ENCODE assay signal across 13 cellular contexts in the genomic region with DNA sequence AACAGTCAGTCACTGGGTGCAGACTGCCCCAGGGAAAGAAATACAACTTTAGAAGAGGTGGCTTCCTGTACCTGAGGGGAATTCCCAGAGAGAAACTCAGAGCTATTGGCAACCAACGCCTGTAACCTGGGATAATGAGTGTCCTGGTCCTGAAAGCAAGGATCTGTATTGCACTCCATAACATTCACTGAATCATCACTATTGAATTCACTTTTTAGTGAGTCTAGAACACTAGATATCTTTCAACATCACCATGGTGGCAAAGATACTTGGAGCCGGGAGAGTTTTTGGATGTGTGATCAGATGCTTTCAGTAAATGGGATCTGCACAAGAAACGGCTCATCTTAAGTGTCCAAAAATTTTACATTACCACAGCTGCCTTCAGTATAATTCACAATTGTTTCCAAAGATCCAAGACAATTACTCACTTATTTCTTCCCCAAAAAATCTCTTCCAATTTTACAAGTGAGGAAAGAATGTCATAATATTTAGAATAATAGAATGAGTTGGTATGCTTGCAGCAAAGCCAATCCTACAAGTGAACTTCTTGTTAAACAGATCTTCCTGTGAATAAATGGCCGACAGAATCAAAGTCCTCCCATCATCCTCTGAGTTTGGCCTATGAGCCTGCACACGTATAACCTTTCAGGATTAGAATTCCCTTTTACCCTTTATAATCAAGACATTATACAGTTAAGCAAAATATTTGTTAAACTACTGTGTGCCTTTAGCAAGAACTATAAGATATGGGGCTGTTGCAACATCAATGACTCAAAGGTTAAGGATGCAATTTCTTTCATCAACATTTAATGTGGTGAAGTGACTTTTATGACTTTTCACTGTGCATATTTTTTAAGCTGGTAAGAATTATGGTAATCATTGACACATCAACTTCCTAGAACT.
DNase-seq lines count a peak whose midpoint lies in the region; ATAC-seq and TF ChIP-seq lines count a peak whose summit lies in the region.
"Had no signal": no experiment of that assay in that cellular context is flagged by ENCODE, and none has a peak within 500 bp of the region (broad histone marks: within the 10 kb centered on the region; RNA-seq: fewer than 3 reads in every experiment).

No MANE protein-coding gene starts in this region.

- intact Hi-C loops in CD14-positive monocyte (cut with micrococcal nuclease), result no loop called here

- no peaks in the 10 kb centered on the region for H3K79me2 ChIP-seq in smooth muscle cell (ENCODE audit: low read depth)

- no peaks in the 10 kb centered on the region for H3K4me1 ChIP-seq in smooth muscle cell (ENCODE audit: low read depth)

- peak overlapping the region; percentile 26 for H3K4me2 ChIP-seq in smooth muscle cell

- H3K27ac Mint-ChIP-seq in CD14-positive monocyte, result no peak overlapping the region
- H3K27ac Mint-ChIP-seq: activated CD4-positive, alpha-beta memory T cell treated with anti-CD3 and anti-CD28 coated beads for 36 hours; naive B cell had no signal

- H3K9ac ChIP-seq in SK-N-MC (ENCODE audit: insufficient read length) (no peak overlapping the region), smooth muscle cell (ENCODE audit: low read depth) (no peak overlapping the region)

- no peak overlapping the region for H2AFZ ChIP-seq in smooth muscle cell (ENCODE audit: low read depth)

- TF ChIP-seq CTCF in smooth muscle cell (IDR thresholded peaks at IDR 0.05; ENCODE audit: borderline replicate concordance, insufficient read depth, poor library complexity, severe bottlenecking) (no peak), CD14-positive monocyte (IDR thresholded peaks at IDR 0.05) (no peak)

- peak overlapping the region; percentile 4; the same call in 1 of the 2 replicates for H3K27ac ChIP-seq in SK-N-MC
- H3K27ac ChIP-seq in smooth muscle cell (ENCODE audit: low read depth), result peak overlapping the region; percentile 67

- H3K36me3 ChIP-seq in SK-N-MC (ENCODE audit: insufficient read depth, low read length) (no peaks in the 10 kb centered on the region), smooth muscle cell (ENCODE audit: low read depth) (no peaks in the 10 kb centered on the region)

- DNase-seq in H4 (ENCODE audit: low spot score), result peak; percentile 38
- DNase-seq in SK-N-MC (ENCODE audit: low read depth, low spot score), result no peak
- DNase-seq in fibroblast of peridontal ligament (ENCODE audit: extremely low read depth), result peak; percentile 97
- no peak for DNase-seq in smooth muscle cell (lab: John Stamatoyannopoulos, UW; ENCODE audit: unreplicated experiment)
- DNase-seq in CD14-positive monocyte (ENCODE audit: low spot score), result no peak
- DNase-seq: activated CD4-positive, alpha-beta memory T cell treated with anti-CD3 and anti-CD28 coated beads for 36 hours; activated naive CD4-positive, alpha-beta T cell treated with Interleukin-2 at 50 U/mL for 16 hours; DMS79; naive B cell; NCI-H1092 treated with DMSO at 0.1 percent for 48 hours; stimulated activated CD4-positive, alpha-beta T cell treated with anti-CD3 and anti-CD28 coated beads, Interleukin-15, amount 100 ng/mL, for 24 hours had no signal

- peaks cover 2 to 18% (median 11%) of the 10 kb centered on the region in 7 donors for H3K9me3 Mint-ChIP-seq in CD14-positive monocyte

- H3K4me3 ChIP-seq in SK-N-MC (no peak overlapping the region), smooth muscle cell (no peak overlapping the region)

- H4K20me1 ChIP-seq in smooth muscle cell (ENCODE audit: low read depth), result no peaks in the 10 kb centered on the region

- H3K9me3 ChIP-seq in SK-N-MC (ENCODE audit: low read depth, low read length) (no peaks in the 10 kb centered on the region; the same call in 1 of the 2 replicates), smooth muscle cell (replicated peaks; ENCODE audit: low read depth) (no peaks in the 10 kb centered on the region)

- H3K27me3 ChIP-seq in smooth muscle cell (ENCODE audit: low read depth), result no peaks in the 10 kb centered on the region

- no peaks in the 10 kb centered on the region for H3K36me3 Mint-ChIP-seq in CD14-positive monocyte
- H3K36me3 Mint-ChIP-seq: activated CD4-positive, alpha-beta memory T cell treated with anti-CD3 and anti-CD28 coated beads for 36 hours had no signal

- no peaks in the 10 kb centered on the region for H3F3A ChIP-seq in smooth muscle cell (ENCODE audit: low read depth)

- ATAC-seq in HG02763 (IDR thresholded peaks at IDR 0.05; ENCODE audit: unreplicated experiment) (no peak), HG03378 (IDR thresholded peaks at IDR 0.05; ENCODE audit: unreplicated experiment) (no peak)

- no peaks in the 10 kb centered on the region for H3K4me1 Mint-ChIP-seq in CD14-positive monocyte
- H3K4me1 Mint-ChIP-seq: naive B cell had no signal

- no peaks in the 10 kb centered on the region for H3K27me3 Mint-ChIP-seq in CD14-positive monocyte (ENCODE audit: low read depth in 3 of 3)
- H3K27me3 Mint-ChIP-seq: activated CD4-positive, alpha-beta memory T cell treated with anti-CD3 and anti-CD28 coated beads for 36 hours; naive B cell had no signal

- 63% methylated on average over 5 of the region's 5 CpGs for WGBS in smooth muscle cell (ENCODE audit: low lambda C conversion rate)

- H3K4me3 Mint-ChIP-seq in CD14-positive monocyte, result no peak overlapping the region
- H3K4me3 Mint-ChIP-seq: activated CD4-positive, alpha-beta memory T cell treated with anti-CD3 and anti-CD28 coated beads for 36 hours; naive B cell had no signal

Comparison
In these comparisons a context has a peak if more than half of its experiments do, and no peak if none do; other contexts are left out.
1. DNase-seq: peak in H4 (single experiment) and fibroblast of peridontal ligament (single experiment); none in SK-N-MC (single experiment), smooth muscle cell (single experiment) and CD14-positive monocyte (single experiment).